ENCODE assay signal across 8 cellular contexts in genomic region chrX:25012793-25013592, GRCh38. TPM values are rescaled to one million over a fixed set of nuclear protein-coding genes. Genes with fewer than 3 reads are reported as not detected.
DNase-seq lines count a peak whose midpoint lies in the region; ATAC-seq and TF ChIP-seq lines count a peak whose summit lies in the region.

No MANE protein-coding gene starts in this region.

- intact Hi-C loops in activated naive CD4-positive, alpha-beta T cell treated with anti-CD3 and anti-CD28 coated beads for 36 hours (cut with micrococcal nuclease) = loop anchor here (5.0 to 10.0 kb wide), 2 partner anchors 176 to 638 kb away; no protein-coding TSS in a partner anchor
- intact Hi-C loops in Panc1 (cut with micrococcal nuclease; ENCODE audit: unreplicated experiment) (no loop called here), right cardiac atrium (cut with DNase I) (no loop called here)

- DNase-seq in activated naive CD4-positive, alpha-beta T cell treated with anti-CD3 and anti-CD28 coated beads for 36 hours = no peak
- DNase-seq in activated naive CD4-positive, alpha-beta T cell treated with Interleukin-2 at 50 U/mL for 16 hours = no peak
- DNase-seq in Panc1 (ENCODE audit: low read depth, low spot score) (no peak), right cardiac atrium (no peak), thoracic aorta (ENCODE audit: low spot score) (no peak), GM10266 (ENCODE audit: extremely low spot score) (no peak)

- H3K9me3 Mint-ChIP-seq in activated naive CD4-positive, alpha-beta T cell treated with anti-CD3 and anti-CD28 coated beads for 36 hours = no peaks in the 10 kb centered on the region

- no peaks in the 10 kb centered on the region for H3K36me3 Mint-ChIP-seq in activated naive CD4-positive, alpha-beta T cell treated with anti-CD3 and anti-CD28 coated beads for 36 hours (ENCODE audit: low read depth)

- in situ Hi-C loops in Panc1 (cut with HindIII; ENCODE audit: low pct_unique_long_range_greater_than_20kb, low sequenced_read_pairs) = no loop called here

- no peaks in the 10 kb centered on the region for H3K36me3 ChIP-seq in Panc1 (ENCODE audit: control insufficient read depth, insufficient read depth, low read length)
- H3K36me3 ChIP-seq in thoracic aorta = no peaks in the 10 kb centered on the region

- no peaks in the 10 kb centered on the region for H3K4me1 ChIP-seq in Panc1 (ENCODE audit: control insufficient read depth, insufficient read depth, low read length)
- H3K4me1 ChIP-seq in right cardiac atrium (ENCODE audit: control insufficient read depth, insufficient read depth, low read length) = no peaks in the 10 kb centered on the region
- H3K4me1 ChIP-seq in thoracic aorta (ENCODE audit: control insufficient read depth in 1 of 2, low read depth in 2 of 2) = peaks cover 3 to 6% of the 10 kb centered on the region in 2 donors

- under 1% methylated on average over 87 of the region's 97 CpGs for WGBS in right cardiac atrium

- ATAC-seq in Panc1 (peak; percentile 61), right cardiac atrium (no peak), thoracic aorta (ENCODE audit: insufficient number of reproducible peaks, low FRiP score, low read depth) (no peak), GM19023 (IDR thresholded peaks at IDR 0.05; ENCODE audit: unreplicated experiment) (no peak), GM21381 (IDR thresholded peaks at IDR 0.05; ENCODE audit: unreplicated experiment) (no peak)

- H3K4me3 ChIP-seq in Panc1 (ENCODE audit: low read depth in 2 of 2, low read length in 2 of 2) (peak overlapping the region; percentile 17 to 20; a peak in 3 of 4 replicates), right cardiac atrium (ENCODE audit: low read length) (peak overlapping the region; percentile 44), thoracic aorta (peak overlapping the region; percentile 54)

- H3K27me3 Mint-ChIP-seq in activated naive CD4-positive, alpha-beta T cell treated with anti-CD3 and anti-CD28 coated beads for 36 hours (ENCODE audit: low read depth) = peaks cover 60% of the 10 kb centered on the region

- H3K4me1 Mint-ChIP-seq in activated naive CD4-positive, alpha-beta T cell treated with anti-CD3 and anti-CD28 coated beads for 36 hours (ENCODE audit: low read depth) = peaks cover 13% of the 10 kb centered on the region

- H3K27me3 ChIP-seq in Panc1 (ENCODE audit: control insufficient read depth, insufficient read depth, low read length) (peaks cover 7% of the 10 kb centered on the region), right cardiac atrium (ENCODE audit: control insufficient read depth, insufficient read depth) (no peaks in the 10 kb centered on the region), thoracic aorta (replicated peaks; ENCODE audit: insufficient read depth) (peaks cover 1% of the 10 kb centered on the region)

- no peak overlapping the region for H3K27ac Mint-ChIP-seq in activated naive CD4-positive, alpha-beta T cell treated with anti-CD3 and anti-CD28 coated beads for 36 hours

- peak overlapping the region; percentile 62 for H3K4me3 Mint-ChIP-seq in activated naive CD4-positive, alpha-beta T cell treated with anti-CD3 and anti-CD28 coated beads for 36 hours

- H3K27ac ChIP-seq in Panc1 (ENCODE audit: low read length) (no peak overlapping the region), right cardiac atrium (ENCODE audit: low read length) (no peak overlapping the region), thoracic aorta (no peak overlapping the region)

- no TSS peak for BruUV-seq in Panc1 (replicated peaks; lab: Mats Ljungman, UMichigan)

- POLR2A ChIA-PET in Panc1 (lab: Charles Lee) = interaction anchor here (0.7 kb wide), 1 partner anchor 26 kb away, joined by 6 read pairs; no protein-coding TSS in a partner anchor

- H3K9me3 ChIP-seq in Panc1 (ENCODE audit: control insufficient read depth, insufficient read depth, low read depth, low read length) = no peaks in the 10 kb centered on the region
- no peaks in the 10 kb centered on the region for H3K9me3 ChIP-seq in right cardiac atrium (ENCODE audit: control insufficient read depth, low read length)
- no peaks in the 10 kb centered on the region for H3K9me3 ChIP-seq in thoracic aorta

- CTCF ChIA-PET in activated naive CD4-positive, alpha-beta T cell treated with anti-CD3 and anti-CD28 coated beads for 36 hours (lab: Charles Lee) = interaction anchor here (1.1 to 1.3 kb wide), 2 partner anchors 9 to 131 kb away, joined by 3 read pairs; no protein-coding TSS in a partner anchor
- CTCF ChIA-PET in Panc1 (lab: Charles Lee) = no interaction called here

- no peak for TF ChIP-seq CTCF in Panc1 (IDR thresholded peaks at IDR 0.05)
- TF ChIP-seq CTCF in thoracic aorta (IDR thresholded peaks at IDR 0.05) = no peak
- no peak for TF ChIP-seq CTCF in GM10266 (IDR thresholded peaks at IDR 0.05; ENCODE audit: control insufficient read depth, insufficient read depth, low read depth, missing control alignments)

RNA-seq across cellular contexts. Expression of gene ARX, which starts 2.8 kb away (rescaled TPM):
- total RNA-seq in activated naive CD4-positive, alpha-beta T cell treated with anti-CD3 and anti-CD28 coated beads for 36 hours = not detected
- total RNA-seq in Panc1 (2021; ENCODE audit: unreplicated experiment) (0.15 TPM), right cardiac atrium (not detected), thoracic aorta (not detected)
- not detected for polyA plus RNA-seq in Panc1 (2012; ENCODE audit: insufficient read length)
- not detected for polyA plus RNA-seq in right cardiac atrium
